ENCODE assay signal across 1 cellular context in the genomic region with DNA sequence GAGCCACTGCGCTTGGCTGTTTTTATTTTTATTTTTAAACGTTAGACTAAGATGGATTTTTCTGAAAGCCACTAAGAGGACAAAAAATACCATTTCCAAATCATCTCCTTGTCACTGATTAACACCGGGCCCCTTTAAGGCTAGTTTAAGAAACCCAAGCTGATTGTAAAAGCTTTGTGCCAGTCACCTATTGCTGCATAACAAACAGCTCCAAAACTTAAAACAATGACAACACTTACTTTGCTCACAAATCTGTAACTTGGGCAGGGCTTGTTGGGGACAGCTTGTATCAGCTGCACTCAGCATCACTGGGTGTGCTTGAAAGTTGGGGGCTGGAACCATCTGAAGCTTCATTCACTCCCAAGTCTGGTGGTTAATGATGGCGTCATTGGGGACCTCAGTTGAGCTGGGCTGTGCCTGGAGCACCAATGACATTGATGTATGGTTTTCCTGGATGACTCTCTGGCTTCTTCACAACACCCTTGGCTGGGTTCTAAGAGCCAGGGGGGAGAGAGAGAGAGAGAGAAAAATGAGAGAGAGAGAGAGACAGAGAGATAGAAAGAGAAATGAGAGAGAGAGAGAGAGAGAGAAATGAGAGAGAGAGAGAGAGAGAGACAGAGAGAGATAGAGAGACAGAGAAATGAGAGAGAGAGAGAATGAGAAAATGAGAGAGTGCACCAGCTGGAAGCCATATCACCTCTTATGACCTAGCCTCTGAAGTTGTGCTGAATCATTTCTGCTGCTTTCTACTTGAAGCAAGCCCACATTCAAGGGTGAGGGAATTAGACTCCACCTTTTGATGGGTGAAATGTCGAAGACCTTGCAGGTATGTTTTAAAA.
A peak's percentile ranks its signal among the peaks of the same experiment; 100 is the strongest.
TF ChIP-seq lines count a peak whose summit lies in the region.

No MANE protein-coding gene starts in this region.

TF ChIP-seq in HEK293, 187 proteins besides CTCF, POLR2A, EP300 and RAD21 (continued from another document):
- TF ChIP-seq, protein P1, sequence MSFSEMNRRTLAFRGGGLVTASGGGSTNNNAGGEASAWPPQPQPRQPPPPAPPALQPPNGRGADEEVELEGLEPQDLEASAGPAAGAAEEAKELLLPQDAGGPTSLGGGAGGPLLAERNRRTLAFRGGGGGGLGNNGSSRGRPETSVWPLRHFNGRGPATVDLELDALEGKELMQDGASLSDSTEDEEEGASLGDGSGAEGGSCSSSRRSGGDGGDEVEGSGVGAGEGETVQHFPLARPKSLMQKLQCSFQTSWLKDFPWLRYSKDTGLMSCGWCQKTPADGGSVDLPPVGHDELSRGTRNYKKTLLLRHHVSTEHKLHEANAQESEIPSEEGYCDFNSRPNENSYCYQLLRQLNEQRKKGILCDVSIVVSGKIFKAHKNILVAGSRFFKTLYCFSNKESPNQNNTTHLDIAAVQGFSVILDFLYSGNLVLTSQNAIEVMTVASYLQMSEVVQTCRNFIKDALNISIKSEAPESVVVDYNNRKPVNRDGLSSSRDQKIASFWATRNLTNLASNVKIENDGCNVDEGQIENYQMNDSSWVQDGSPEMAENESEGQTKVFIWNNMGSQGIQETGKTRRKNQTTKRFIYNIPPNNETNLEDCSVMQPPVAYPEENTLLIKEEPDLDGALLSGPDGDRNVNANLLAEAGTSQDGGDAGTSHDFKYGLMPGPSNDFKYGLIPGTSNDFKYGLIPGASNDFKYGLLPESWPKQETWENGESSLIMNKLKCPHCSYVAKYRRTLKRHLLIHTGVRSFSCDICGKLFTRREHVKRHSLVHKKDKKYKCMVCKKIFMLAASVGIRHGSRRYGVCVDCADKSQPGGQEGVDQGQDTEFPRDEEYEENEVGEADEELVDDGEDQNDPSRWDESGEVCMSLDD (tag by site-specific recombination; IDR thresholded peaks at IDR 0.05) = no peak
- 0 out of 2 replicates have a peak, but pooled peaks have one; percentile 23 for TF ChIP-seq ZNF366 (tag by site-specific recombination; conservative IDR thresholded peaks at IDR 0.05)
- TF ChIP-seq ZBTB17 (tag by site-specific recombination; IDR thresholded peaks at IDR 0.05) = 0 out of 2 replicates have a peak, but pooled peaks have one; percentile 15
- TF ChIP-seq ZNF585B (tag by site-specific recombination; IDR thresholded peaks at IDR 0.05) = no peak
- no peak for TF ChIP-seq ZNF544 (tag by site-specific recombination; IDR thresholded peaks at IDR 0.05)
- no peak for TF ChIP-seq ZNF701 (tag by site-specific recombination; IDR thresholded peaks at IDR 0.05)
- no peak for TF ChIP-seq ZNF626 (tag by site-specific recombination; IDR thresholded peaks at IDR 0.05)
- TF ChIP-seq, protein P2, sequence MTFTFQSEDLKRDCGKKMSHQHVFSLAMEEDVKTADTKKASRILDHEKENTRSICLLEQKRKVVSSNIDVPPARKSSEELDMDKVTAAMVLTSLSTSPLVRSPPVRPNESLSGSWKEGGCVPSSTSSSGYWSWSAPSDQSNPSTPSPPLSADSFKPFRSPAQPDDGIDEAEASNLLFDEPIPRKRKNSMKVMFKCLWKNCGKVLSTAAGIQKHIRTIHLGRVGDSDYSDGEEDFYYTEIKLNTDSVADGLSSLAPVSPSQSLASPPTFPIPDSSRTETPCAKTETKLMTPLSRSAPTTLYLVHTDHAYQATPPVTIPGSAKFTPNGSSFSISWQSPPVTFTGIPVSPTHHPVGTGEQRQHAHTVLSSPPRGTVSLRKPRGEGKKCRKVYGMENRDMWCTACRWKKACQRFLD (tag by site-specific recombination; IDR thresholded peaks at IDR 0.05) = no peak
- no peak for TF ChIP-seq ZBTB48 (tag by site-specific recombination; IDR thresholded peaks at IDR 0.05)
- TF ChIP-seq YY2 (tag by site-specific recombination; IDR thresholded peaks at IDR 0.05) = no peak
- TF ChIP-seq ZNF596 (tag by site-specific recombination; IDR thresholded peaks at IDR 0.05) = peak; percentile 94
- no peak for TF ChIP-seq ZNF501 (tag by site-specific recombination; IDR thresholded peaks at IDR 0.05)
- TF ChIP-seq EGR2 (tag by site-specific recombination; IDR thresholded peaks at IDR 0.05; ENCODE audit: low read depth) = no peak
- 0 out of 2 replicates have a peak, but pooled peaks have one; percentile 16 for TF ChIP-seq RBAK (tag by site-specific recombination; IDR thresholded peaks at IDR 0.05)
